16 cellular contexts compared by ENCODE assay signal in genomic region chr12:131863711-131864396, GRCh38.
DNase-seq lines count a peak whose midpoint lies in the region; ATAC-seq and TF ChIP-seq lines count a peak whose summit lies in the region.
"Had no signal": no experiment of that assay in that cellular context is flagged by ENCODE, and none has a peak within 500 bp of the region (broad histone marks: within the 10 kb centered on the region; RNA-seq: fewer than 3 reads in every experiment).

No MANE protein-coding gene starts in this region.

- no peaks in the 10 kb centered on the region for H3K9me3 ChIP-seq in HUES48 (ENCODE audit: control insufficient read depth, insufficient read depth, low read length)
- H3K9me3 ChIP-seq: Caco-2 had no signal

- peak; percentile 28 for DNase-seq in D341Med (ENCODE audit: low spot score)
- peak; percentile 60 for DNase-seq in left kidney (ENCODE audit: low read depth, low spot score)
- no peak for DNase-seq in NCI-H2029 (lab: John Stamatoyannopoulos, UW)
- no peak for DNase-seq in activated gamma-delta T cell treated with Interleukin-2 at 50 U/mL for 16 hours
- DNase-seq: brain microvascular endothelial cell; naive thymus-derived CD8-positive, alpha-beta T cell; Right ventricle myocardium superior; stimulated activated CD4-positive, alpha-beta T cell treated with anti-CD3 and anti-CD28 coated beads, Interleukin-4, amount 100 ng/mL, for 4 hours; T-helper 2 cell had no signal

- H3K4me1 ChIP-seq in HUES48 (ENCODE audit: control insufficient read depth, insufficient read depth, low read length) = peaks cover 19% of the 10 kb centered on the region

- peak overlapping the region; percentile 60 for H3K27ac ChIP-seq in HUES48 (ENCODE audit: low read depth, low read length)
- H3K27ac ChIP-seq: brain microvascular endothelial cell had no signal

- H3K4me3 ChIP-seq in HUES48 (ENCODE audit: low read depth, low read length) = no peak overlapping the region
- H3K4me3 ChIP-seq: skin epidermis had no signal

- H3K27me3 ChIP-seq in HUES48 (ENCODE audit: control insufficient read depth, insufficient read depth, low read length) = no peaks in the 10 kb centered on the region
- H3K27me3 ChIP-seq: brain microvascular endothelial cell had no signal

- ATAC-seq in SK-N-SH treated with all-trans-retinoic acid at 6 μM for 48 hours (no peak; the same call in 2 of the 3 replicates), GM19455 (IDR thresholded peaks at IDR 0.05; ENCODE audit: unreplicated experiment) (no peak), GM21526 (IDR thresholded peaks at IDR 0.05; ENCODE audit: low FRiP score, unreplicated experiment) (no peak)
- ATAC-seq: naive thymus-derived CD8-positive, alpha-beta T cell; WTC11 had no signal

- no peaks in the 10 kb centered on the region for H3K36me3 ChIP-seq in HUES48 (ENCODE audit: control insufficient read depth, insufficient read depth, low read length)
- H3K36me3 ChIP-seq: brain microvascular endothelial cell had no signal

- no peak overlapping the region for H3K9ac ChIP-seq in HUES48 (ENCODE audit: low read depth, low read length)

TF ChIP-seq in SK-N-SH treated with all-trans-retinoic acid at 6 μM for 48 hours, 23 proteins besides CTCF, POLR2A, EP300 and RAD21:
- no peak for TF ChIP-seq CSDC2 (CRISPR knock-in tag; IDR thresholded peaks at IDR 0.05)
- TF ChIP-seq ZNF565 (CRISPR knock-in tag; conservative IDR thresholded peaks at IDR 0.05; ENCODE audit: low read depth) = no peak
- peak; percentile 47; the same call in 1 of the 2 replicates for TF ChIP-seq TCF4 (CRISPR knock-in tag; IDR thresholded peaks at IDR 0.05; ENCODE audit: borderline replicate concordance)
- TF ChIP-seq TSHZ2 (CRISPR knock-in tag; IDR thresholded peaks at IDR 0.05) = peak; percentile 29; the same call in 1 of the 2 replicates
TF ChIP-seq in SK-N-SH treated with all-trans-retinoic acid at 6 μM for 48 hours: peak in this region for 2.

Comparison
In these comparisons a context has a peak if more than half of its experiments do, and no peak if none do; other contexts are left out.
1. DNase-seq: peak in D341Med (single experiment) and left kidney (single experiment); none in NCI-H2029 (single experiment) and activated gamma-delta T cell treated with Interleukin-2 at 50 U/mL for 16 hours (single experiment).